13 cellular contexts compared by ENCODE assay signal in the genomic region with DNA sequence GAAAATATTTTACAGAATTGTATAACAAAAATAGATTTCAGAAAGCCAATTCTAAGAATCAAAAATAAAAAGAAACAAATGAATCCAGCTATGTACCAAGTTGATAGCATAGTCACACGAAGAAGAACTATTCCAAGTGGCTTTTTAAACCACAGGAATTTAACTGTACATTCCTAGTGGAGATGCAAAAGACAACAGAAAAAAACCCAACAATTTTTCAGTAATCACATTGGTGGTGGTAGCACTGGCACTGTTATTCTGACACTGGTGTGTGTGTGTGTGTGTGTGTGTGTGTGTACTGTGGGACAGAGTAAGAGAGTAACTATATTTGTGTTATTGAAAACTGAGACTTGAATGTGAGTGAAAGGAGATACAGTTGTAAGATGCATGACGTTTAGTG.
DNase-seq lines count a peak whose midpoint lies in the region.
"Had no signal": no experiment of that assay in that cellular context is flagged by ENCODE, and none has a peak within 500 bp of the region (broad histone marks: within the 10 kb centered on the region; RNA-seq: fewer than 3 reads in every experiment).

No MANE protein-coding gene starts in this region.

- DNase-seq in AG08395 (ENCODE audit: low spot score) (peak; percentile 69), HS-5 (ENCODE audit: low read depth) (peak; percentile 32), amniotic epithelial cell (ENCODE audit: low read depth) (peak; percentile 41), glomerular visceral epithelial cell (ENCODE audit: extremely low spot score) (peak; percentile 68), activated gamma-delta T cell treated with Interleukin-2 at 50 U/mL for 16 hours (no peak), retina (no peak), NCI-H2196 treated with DMSO at 0.1 percent for 48 hours (lab: John Stamatoyannopoulos, UW; ENCODE audit: unreplicated experiment) (no peak), COLO829 (ENCODE audit: low spot score) (no peak)
- DNase-seq: activated naive CD4-positive, alpha-beta T cell; left lung; MM.1S; NCI-H1694 treated with DMSO at 0.1 percent for 48 hours; NCI-H446 had no signal

Comparison
In these comparisons a context has a peak if more than half of its experiments do, and no peak if none do; other contexts are left out.
1. DNase-seq: peak in AG08395 (single experiment), HS-5 (single experiment), amniotic epithelial cell (single experiment) and glomerular visceral epithelial cell (single experiment); none in activated gamma-delta T cell treated with Interleukin-2 at 50 U/mL for 16 hours (single experiment), retina (single experiment), NCI-H2196 treated with DMSO at 0.1 percent for 48 hours (single experiment) and COLO829 (single experiment).